ENCODE assay signal across 29 cellular contexts in genomic region chr22:20199413-20199842, GRCh38. TPM values are rescaled to one million over a fixed set of nuclear protein-coding genes. Genes with fewer than 3 reads are reported as not detected.
"Had no signal": no experiment of that assay in that cellular context is flagged by ENCODE, and none has a peak within 500 bp of the region (broad histone marks: within the 10 kb centered on the region; RNA-seq: fewer than 3 reads in every experiment).

No MANE protein-coding gene starts in this region.

- H3K4me2 ChIP-seq: neural progenitor cell, smooth muscle cell had no signal

- H2AFZ ChIP-seq: neural progenitor cell, parathyroid adenoma had no signal

- H3K9me3 ChIP-seq: ovary, psoas muscle, spleen, suprapubic skin, testis, tibial artery, transverse colon, upper lobe of right lung, vagina had no signal

- DNase-seq: naive thymus-derived CD8-positive, alpha-beta T cell; occipital lobe; ovary; posterior cingulate gyrus; psoas muscle; right cardiac atrium; spleen; stimulated activated CD4-positive, alpha-beta T cell treated with anti-CD3 and anti-CD28 coated beads, Interleukin-12 subunit alpha, Interleukin-12 subunit beta, amount 100 ng/mL, for 4 hours; stimulated activated CD4-positive, alpha-beta T cell treated with anti-CD3 and anti-CD28 coated beads, Interleukin-1b, Interleukin-23, amount 100 ng/mL, for 48 hours; stimulated activated CD4-positive, alpha-beta T cell treated with anti-CD3 and anti-CD28 coated beads, Interleukin-4, amount 100 ng/mL, for 1 hour; stimulated activated CD4-positive, alpha-beta T cell treated with anti-CD3 and anti-CD28 coated beads, Interleukin-4, amount 100 ng/mL, for 4 hours; stimulated activated CD8-positive, alpha-beta memory T cell treated with anti-CD3 and anti-CD28 coated beads, Interleukin-4, amount 100 ng/mL, for 48 hours; stimulated activated naive CD4-positive, alpha-beta T cell; stimulated activated naive CD8-positive, alpha-beta T cell treated with anti-CD3 and anti-CD28 coated beads, Interleukin-15, amount 100 ng/mL, for 72 hours; stimulated activated naive CD8-positive, alpha-beta T cell treated with anti-CD3 and anti-CD28 coated beads, Interleukin-15, Interleukin-2, amounts not matched to agents 100 U/mL and 50 U/mL, for 24 hours; substantia nigra; testis; tibial artery; transverse colon; upper lobe of right lung had no signal

- ATAC-seq: naive thymus-derived CD8-positive, alpha-beta T cell; psoas muscle; right cardiac atrium; sciatic nerve; stimulated activated memory B cell treated with anti-CD40 and anti-IgM and Interleukin-4, amounts not matched to agents 10 μg/mL and 1 μg/mL and 100 μg/mL, for 72 hours; stimulated activated naive CD8-positive, alpha-beta T cell treated with anti-CD3 and anti-CD28 coated beads, Interleukin-15, amount 100 ng/mL, for 72 hours; stimulated activated naive CD8-positive, alpha-beta T cell treated with anti-CD3 and anti-CD28 coated beads, Interleukin-15, Interleukin-2, amounts not matched to agents 100 U/mL and 50 U/mL, for 24 hours; upper lobe of right lung had no signal

- H3K27me3 ChIP-seq: neural progenitor cell, ovary, spleen, testis, transverse colon, upper lobe of right lung, vagina had no signal

- H3K4me1 ChIP-seq: parathyroid adenoma had no signal

- H3K9ac ChIP-seq: neural progenitor cell, parathyroid adenoma had no signal

- H3K4me3 ChIP-seq: neural progenitor cell, ovary, psoas muscle, skin epidermis, smooth muscle cell, spleen, suprapubic skin, testis, tibial artery, transverse colon, upper lobe of right lung, vagina had no signal

- H3K36me3 ChIP-seq: neural progenitor cell, ovary, spleen, suprapubic skin, tibial artery, transverse colon, upper lobe of right lung, vagina had no signal

- H3K27ac ChIP-seq: neural progenitor cell, ovary, parathyroid adenoma, psoas muscle, skin epidermis, suprapubic skin, testis, tibial artery, transverse colon, upper lobe of right lung, vagina had no signal

- H3K79me2 ChIP-seq: parathyroid adenoma had no signal

RNA-seq across cellular contexts. Expression of gene CCDC188, which starts 48.6 kb away (rescaled TPM):
- total RNA-seq: naive thymus-derived CD8-positive, alpha-beta T cell; occipital lobe; smooth muscle cell; vagina had no signal
- polyA plus RNA-seq: naive thymus-derived CD8-positive, alpha-beta T cell; neural cell; smooth muscle cell had no signal
